ENCODE assay signal across 7 cellular contexts in genomic region chr1:244730153-244730933, GRCh38.
DNase-seq lines count a peak whose midpoint lies in the region; FAIRE-seq and TF ChIP-seq lines count a peak whose summit lies in the region.

No MANE protein-coding gene starts in this region.

- intact Hi-C loops in head of caudate nucleus (cut with DNase I), result no loop called here

- no peak for FAIRE-seq in RCC 7860 (lab: Jason Lieb, UNC)

- H3K27ac Mint-ChIP-seq in activated naive CD4-positive, alpha-beta T cell treated with anti-CD3 and anti-CD28 coated beads, Interleukin-2, amount 50 U/mL, for 24 hours, result no peak overlapping the region

- H3K27me3 Mint-ChIP-seq in activated naive CD4-positive, alpha-beta T cell treated with anti-CD3 and anti-CD28 coated beads, Interleukin-2, amount 50 U/mL, for 24 hours, result peaks cover 2% of the 10 kb centered on the region

- H3K27me3 ChIP-seq in neutrophil, result peaks cover 62% of the 10 kb centered on the region

- peak overlapping the region; percentile 92 for H3K4me3 Mint-ChIP-seq in activated naive CD4-positive, alpha-beta T cell treated with anti-CD3 and anti-CD28 coated beads, Interleukin-2, amount 50 U/mL, for 24 hours

- no peaks in the 10 kb centered on the region for H3K9me3 Mint-ChIP-seq in activated naive CD4-positive, alpha-beta T cell treated with anti-CD3 and anti-CD28 coated beads, Interleukin-2, amount 50 U/mL, for 24 hours

- peaks cover 9% of the 10 kb centered on the region for H3K4me1 Mint-ChIP-seq in activated naive CD4-positive, alpha-beta T cell treated with anti-CD3 and anti-CD28 coated beads, Interleukin-2, amount 50 U/mL, for 24 hours

- peak overlapping the region; percentile 32 for H3K4me3 ChIP-seq in GM12875 (ENCODE audit: low read depth, low read length)
- H3K4me3 ChIP-seq in neutrophil (ENCODE audit: low read depth in 1 of 2, low read length in 1 of 2), result peak overlapping the region; percentile 31 to 48

- no peaks in the 10 kb centered on the region for H3K36me3 Mint-ChIP-seq in activated naive CD4-positive, alpha-beta T cell treated with anti-CD3 and anti-CD28 coated beads, Interleukin-2, amount 50 U/mL, for 24 hours

- no peak overlapping the region for H3K27ac ChIP-seq in neutrophil

- peak; percentile 10 for DNase-seq in NCI-H1105 (lab: John Stamatoyannopoulos, UW)
- peak in 40 of 42 donors; percentile 9 to 74 (median 47) for DNase-seq in head of caudate nucleus
- DNase-seq in RCC 7860 (ENCODE audit: low spot score), result no peak
- DNase-seq in NCI-H1048 (lab: John Stamatoyannopoulos, UW), result no peak

- no peaks in the 10 kb centered on the region for H3K9me3 ChIP-seq in neutrophil

- no peak for TF ChIP-seq CTCF in GM12875 (IDR thresholded peaks at IDR 0.05; ENCODE audit: borderline replicate concordance, insufficient read depth, low read depth, low read length)
- no peak for TF ChIP-seq CTCF in neutrophil (IDR thresholded peaks at IDR 0.05)

- no peaks in the 10 kb centered on the region for H3K36me3 ChIP-seq in neutrophil

- peaks cover 8 to 16% of the 10 kb centered on the region in 2 experiments for H3K4me1 ChIP-seq in neutrophil (ENCODE audit: control insufficient read depth in 1 of 2, insufficient read depth in 1 of 2, low read depth in 1 of 2, low read length in 1 of 2)

Comparison
In these comparisons a context has a peak if more than half of its experiments do, and no peak if none do; other contexts are left out.
1. DNase-seq: peak in NCI-H1105 (single experiment) and head of caudate nucleus (40 of 42); none in RCC 7860 (single experiment) and NCI-H1048 (single experiment).